8 cellular contexts compared by ENCODE assay signal in genomic region chr3:134483195-134483890, GRCh38. TPM values are rescaled to one million over a fixed set of nuclear protein-coding genes. Genes with fewer than 3 reads are reported as not detected.
DNase-seq lines count a peak whose midpoint lies in the region; ATAC-seq and TF ChIP-seq lines count a peak whose summit lies in the region.

No MANE protein-coding gene starts in this region.

- no peaks in the 10 kb centered on the region for H3K9me3 ChIP-seq in CD8-positive, alpha-beta T cell (ENCODE audit: low read length)
- no peaks in the 10 kb centered on the region for H3K9me3 ChIP-seq in neural cell (ENCODE audit: low read length)

- no peaks in the 10 kb centered on the region for H3K9me3 Mint-ChIP-seq in CD8-positive, alpha-beta T cell
- no peaks in the 10 kb centered on the region for H3K9me3 Mint-ChIP-seq in central memory CD8-positive, alpha-beta T cell

- CTCF ChIA-PET in CD8-positive, alpha-beta T cell (lab: Charles Lee): interaction anchor here (1.1 to 6.2 kb wide), 6 partner anchors 9 to 271 kb away, joined by 3 to 71 read pairs (median 4); no protein-coding TSS in a partner anchor

- peak overlapping the region; percentile 50 for H3K4me3 Mint-ChIP-seq in CD8-positive, alpha-beta T cell
- H3K4me3 Mint-ChIP-seq in central memory CD8-positive, alpha-beta T cell: peak overlapping the region; percentile 91

- no peaks in the 10 kb centered on the region for H3K27me3 Mint-ChIP-seq in CD8-positive, alpha-beta T cell (ENCODE audit: low read depth)
- H3K27me3 Mint-ChIP-seq in central memory CD8-positive, alpha-beta T cell: no peaks in the 10 kb centered on the region

- DNase-seq in CD8-positive, alpha-beta T cell: no peak
- peak; percentile 42 for DNase-seq in MV-4-11 (lab: John Stamatoyannopoulos, UW)
- DNase-seq in central memory CD8-positive, alpha-beta T cell (ENCODE audit: low spot score in 2 of 2): no peak
- DNase-seq in SIG-M5 (lab: John Stamatoyannopoulos, UW): no peak
- DNase-seq in RPMI8226: no peak
- DNase-seq in NCI-H1105 treated with DMSO at 0.1 percent for 48 hours (lab: John Stamatoyannopoulos, UW): no peak

- POLR2A ChIA-PET in CD8-positive, alpha-beta T cell (lab: Charles Lee): no interaction called here

- peaks cover 55% of the 10 kb centered on the region for H3K36me3 Mint-ChIP-seq in CD8-positive, alpha-beta T cell
- peaks cover 31% of the 10 kb centered on the region for H3K36me3 Mint-ChIP-seq in central memory CD8-positive, alpha-beta T cell (ENCODE audit: insufficient read depth)

- no peak overlapping the region for H3K9ac ChIP-seq in neural cell (ENCODE audit: low read length)

- TF ChIP-seq RAD21 in neural cell (conservative IDR thresholded peaks at IDR 0.05): no peak

- intact Hi-C loops in CD8-positive, alpha-beta T cell (cut with DNase I, micrococcal nuclease): loop anchor here (5.0 to 10.0 kb wide), 5 partner anchors 556 to 1829 kb away; partner anchors contain the start of genes ACAD11 (in 1 of the 2), MSL2 (in 1 of the 2) and NPHP3 (in 1 of the 2)

- H3K4me3 ChIP-seq in CD8-positive, alpha-beta T cell (ENCODE audit: low read depth, low read length): no peak overlapping the region
- peak overlapping the region; percentile 78 for H3K4me3 ChIP-seq in neural cell (ENCODE audit: low read length)

- no peak overlapping the region for H3K4me2 ChIP-seq in neural cell (ENCODE audit: low read length)

- peaks cover 48% of the 10 kb centered on the region for H3K4me1 Mint-ChIP-seq in CD8-positive, alpha-beta T cell (ENCODE audit: low read depth)
- peaks cover 38% of the 10 kb centered on the region for H3K4me1 Mint-ChIP-seq in central memory CD8-positive, alpha-beta T cell

- H3K27ac ChIP-seq in CD8-positive, alpha-beta T cell (ENCODE audit: low read depth, low read length): no peak overlapping the region
- H3K27ac ChIP-seq in neural cell (ENCODE audit: low read length): no peak overlapping the region

- H2AFZ ChIP-seq in neural cell (ENCODE audit: low read depth, low read length): no peak overlapping the region

- H3K27ac Mint-ChIP-seq in CD8-positive, alpha-beta T cell: peak overlapping the region; percentile 60
- H3K27ac Mint-ChIP-seq in central memory CD8-positive, alpha-beta T cell (ENCODE audit: low read depth): peak overlapping the region; percentile 62

- TF ChIP-seq EP300 in neural cell (conservative IDR thresholded peaks at IDR 0.05; ENCODE audit: poor library complexity, severe bottlenecking): no peak

- no peaks in the 10 kb centered on the region for H3F3A ChIP-seq in neural cell (ENCODE audit: insufficient read depth, low read length, poor library complexity, severe bottlenecking)

- no peak for TF ChIP-seq CTCF in CD8-positive, alpha-beta T cell (IDR thresholded peaks at IDR 0.05)
- TF ChIP-seq CTCF in neural cell (IDR thresholded peaks at IDR 0.05; ENCODE audit: poor library complexity, severe bottlenecking): no peak

- peaks cover 32% of the 10 kb centered on the region for H3K36me3 ChIP-seq in CD8-positive, alpha-beta T cell (ENCODE audit: insufficient read depth, low read length)
- H3K36me3 ChIP-seq in neural cell (ENCODE audit: insufficient read depth, low read length): peaks cover 10% of the 10 kb centered on the region

- peaks cover 23% of the 10 kb centered on the region for H3K79me2 ChIP-seq in neural cell (replicated peaks; ENCODE audit: insufficient read depth, low read length)

- peaks cover 36% of the 10 kb centered on the region for H3K4me1 ChIP-seq in CD8-positive, alpha-beta T cell (ENCODE audit: insufficient read depth, low read length)

- no peaks in the 10 kb centered on the region for H3K9me2 ChIP-seq in neural cell (ENCODE audit: insufficient read depth, low read length)

- no peak for ATAC-seq in CD8-positive, alpha-beta T cell
- ATAC-seq in central memory CD8-positive, alpha-beta T cell (replicated peaks; ENCODE audit: extremely low read depth, poor library complexity, severe bottlenecking): no peak
- no peak for ATAC-seq in HG02571 (IDR thresholded peaks at IDR 0.05; ENCODE audit: unreplicated experiment)

- H4K20me1 ChIP-seq in neural cell (ENCODE audit: insufficient read depth): no peaks in the 10 kb centered on the region

- H3K27me3 ChIP-seq in CD8-positive, alpha-beta T cell (ENCODE audit: insufficient read depth, low read length): no peaks in the 10 kb centered on the region
- H3K27me3 ChIP-seq in neural cell (ENCODE audit: insufficient read depth, low read depth, low read length): no peaks in the 10 kb centered on the region

TF ChIP-seq in neural cell, 6 proteins besides CTCF, POLR2A, EP300 and RAD21:
- TF ChIP-seq POLR2AphosphoS5 (IDR thresholded peaks at IDR 0.05) (no peak), EZH2 (IDR thresholded peaks at IDR 0.05; ENCODE audit: borderline replicate concordance, insufficient read depth, low read length, poor library complexity, severe bottlenecking) (no peak), REST (IDR thresholded peaks at IDR 0.05; ENCODE audit: borderline replicate concordance) (no peak), SMC3 (conservative IDR thresholded peaks at IDR 0.05; ENCODE audit: poor library complexity) (no peak), TAF1 (IDR thresholded peaks at IDR 0.05; ENCODE audit: low read depth) (no peak), MXI1 (conservative IDR thresholded peaks at IDR 0.05; ENCODE audit: poor library complexity, severe bottlenecking) (no peak)

RNA-seq across cellular contexts. Expression of gene ANAPC13, which starts 2.4 kb away (rescaled TPM):
- 10 to 100 TPM; 15.5 to 15.9 TPM for total RNA-seq in CD8-positive, alpha-beta T cell
- polyA plus RNA-seq in neural cell: 177 and 178 TPM in 2 replicates
- 80.6 and 92.1 TPM in 2 replicates for polyA minus RNA-seq in neural cell

RNA-seq across cellular contexts. Expression of gene CEP63, which starts 2.5 kb away (rescaled TPM):
- total RNA-seq in CD8-positive, alpha-beta T cell: 10 to 100 TPM; 14.6 to 16.9 TPM
- 13.3 and 14.1 TPM in 2 replicates for polyA plus RNA-seq in neural cell
- 20.5 and 28.6 TPM in 2 replicates for polyA minus RNA-seq in neural cell
